Comparison of ENCODE assay signal across 11 cellular contexts in genomic region chr1:94325379-94326302, GRCh38.
A peak's percentile ranks its signal among the peaks of the same experiment; 100 is the strongest.
DNase-seq lines count a peak whose midpoint lies in the region; ATAC-seq and TF ChIP-seq lines count a peak whose summit lies in the region.
"Had no signal": no experiment of that assay in that cellular context is flagged by ENCODE, and none has a peak within 500 bp of the region (broad histone marks: within the 10 kb centered on the region; RNA-seq: fewer than 3 reads in every experiment).

No MANE protein-coding gene starts in this region.

- ATAC-seq in central memory CD8-positive, alpha-beta T cell (replicated peaks; ENCODE audit: extremely low read depth, poor library complexity, severe bottlenecking) = no peak
- ATAC-seq in lung (ENCODE audit: insufficient read depth, low FRiP score) (peak; percentile 67), GM18873 (IDR thresholded peaks at IDR 0.05; ENCODE audit: low FRiP score, unreplicated experiment) (no peak), GM19328 (IDR thresholded peaks at IDR 0.05; ENCODE audit: unreplicated experiment) (no peak), HG03521 (IDR thresholded peaks at IDR 0.05; ENCODE audit: unreplicated experiment) (no peak)

- POLR2A ChIA-PET in A673 (lab: Charles Lee; ENCODE audit: low non-redundant PET) = interaction anchor here (0.6 kb wide), 1 partner anchor 897 kb away, joined by 3 read pairs; no protein-coding TSS in a partner anchor

- no peaks in the 10 kb centered on the region for H3K36me3 Mint-ChIP-seq in central memory CD8-positive, alpha-beta T cell (ENCODE audit: insufficient read depth)
- H3K36me3 Mint-ChIP-seq: activated naive CD8-positive, alpha-beta T cell treated with anti-CD3 and anti-CD28 coated beads for 36 hours had no signal

- H3K27ac ChIP-seq in A673 (ENCODE audit: low read depth, low read length, poor library complexity, severe bottlenecking) (no peak overlapping the region), lung (ENCODE audit: low read depth in 1 of 2, low read length in 1 of 2) (peak overlapping the region; percentile 74 to 87)

- H3K9me3 ChIP-seq in A673 (ENCODE audit: low read depth, low read length, poor library complexity, severe bottlenecking) (no peaks in the 10 kb centered on the region), lung (ENCODE audit: control insufficient read depth in 2 of 2, insufficient read depth in 1 of 2, low read length in 1 of 2) (no peaks in the 10 kb centered on the region)
- H3K9me3 ChIP-seq: HAP-1 had no signal

- no peaks in the 10 kb centered on the region for H3K27me3 ChIP-seq in A673 (replicated peaks; ENCODE audit: insufficient read depth, low read depth, low read length, poor library complexity)
- no peaks in the 10 kb centered on the region for H3K27me3 ChIP-seq in lung (ENCODE audit: control insufficient read depth, insufficient read depth)

- H3K36me3 ChIP-seq in A673 (ENCODE audit: insufficient read depth, low read length, poor library complexity, severe bottlenecking) (no peaks in the 10 kb centered on the region), lung (ENCODE audit: control insufficient read depth in 2 of 2, insufficient read depth in 2 of 2, low read length in 2 of 2) (no peaks in the 10 kb centered on the region)
- H3K36me3 ChIP-seq: HAP-1 had no signal

- H3K4me3 Mint-ChIP-seq in central memory CD8-positive, alpha-beta T cell = no peak overlapping the region
- H3K4me3 Mint-ChIP-seq: activated naive CD8-positive, alpha-beta T cell treated with anti-CD3 and anti-CD28 coated beads for 36 hours had no signal

- BruUV-seq in A673 (replicated peaks; lab: Mats Ljungman, UMichigan) = no TSS peak

- H3K4me1 ChIP-seq in A673 (ENCODE audit: insufficient read depth, low read length, poor library complexity, severe bottlenecking) (peaks cover 20% of the 10 kb centered on the region), lung (ENCODE audit: control insufficient read depth in 2 of 2, insufficient read depth in 2 of 2, low read length in 2 of 2) (peaks cover 9 to 16% of the 10 kb centered on the region in 2 donors)
- H3K4me1 ChIP-seq: HAP-1 had no signal

- peak; percentile 23 for DNase-seq in A673 (ENCODE audit: low spot score)
- peak; percentile 45 for DNase-seq in LNCaP clone FGC (ENCODE audit: low read depth)
- no peak for DNase-seq in central memory CD8-positive, alpha-beta T cell (ENCODE audit: low spot score in 2 of 2)
- no peak for DNase-seq in lung (ENCODE audit: low spot score)
- no peak for DNase-seq in activated gamma-delta T cell treated with Interleukin-2 at 50 U/mL for 16 hours
- DNase-seq: activated naive CD8-positive, alpha-beta T cell treated with anti-CD3 and anti-CD28 coated beads for 36 hours; stimulated activated CD4-positive, alpha-beta T cell treated with anti-CD3 and anti-CD28 coated beads, Interleukin-12 subunit alpha, Interleukin-12 subunit beta, amount 100 ng/mL, for 4 hours had no signal

- peak overlapping the region; percentile 68 for H3K27ac Mint-ChIP-seq in central memory CD8-positive, alpha-beta T cell (ENCODE audit: low read depth)
- H3K27ac Mint-ChIP-seq: activated naive CD8-positive, alpha-beta T cell treated with anti-CD3 and anti-CD28 coated beads for 36 hours had no signal

- CTCF ChIA-PET in A673 (lab: Charles Lee) = no interaction called here

- intact Hi-C loops in A673 (cut with micrococcal nuclease; ENCODE audit: unreplicated experiment) = loop anchor here (10.0 kb wide), 1 partner anchor 81 kb away; no protein-coding TSS in a partner anchor

- H3K4me1 Mint-ChIP-seq in central memory CD8-positive, alpha-beta T cell = no peaks in the 10 kb centered on the region

- WGBS in lung, 2 donors = 40 to 61% methylated on average over 5 of the region's 5 CpGs

- H3K9me3 Mint-ChIP-seq in central memory CD8-positive, alpha-beta T cell = no peaks in the 10 kb centered on the region
- H3K9me3 Mint-ChIP-seq: activated naive CD8-positive, alpha-beta T cell treated with anti-CD3 and anti-CD28 coated beads for 36 hours had no signal

- TF ChIP-seq CTCF in A673 (conservative IDR thresholded peaks at IDR 0.05; ENCODE audit: low read depth, low read length) (no peak), LNCaP clone FGC (IDR thresholded peaks at IDR 0.05; ENCODE audit: control insufficient read depth, extremely low read depth, insufficient read depth) (no peak), lung (IDR thresholded peaks at IDR 0.05; ENCODE audit: control extremely low read depth, extremely low read depth) (no peak)

- H3K4me3 ChIP-seq in A673 (ENCODE audit: low read depth, low read length, poor library complexity, severe bottlenecking) = no peak overlapping the region
- H3K4me3 ChIP-seq in LNCaP clone FGC (ENCODE audit: low read depth, low read length) = no peak overlapping the region
- no peak overlapping the region for H3K4me3 ChIP-seq in lung
- H3K4me3 ChIP-seq: HAP-1 had no signal

- peaks cover 76% of the 10 kb centered on the region for H3K27me3 Mint-ChIP-seq in central memory CD8-positive, alpha-beta T cell

Comparison
In these comparisons a context has a peak if more than half of its experiments do, and no peak if none do; other contexts are left out.
1. DNase-seq: peak in A673 (single experiment) and LNCaP clone FGC (single experiment); none in central memory CD8-positive, alpha-beta T cell (0 of 2), lung (single experiment) and activated gamma-delta T cell treated with Interleukin-2 at 50 U/mL for 16 hours (single experiment).